ENCODE assay signal across 8 cellular contexts in the genomic region with DNA sequence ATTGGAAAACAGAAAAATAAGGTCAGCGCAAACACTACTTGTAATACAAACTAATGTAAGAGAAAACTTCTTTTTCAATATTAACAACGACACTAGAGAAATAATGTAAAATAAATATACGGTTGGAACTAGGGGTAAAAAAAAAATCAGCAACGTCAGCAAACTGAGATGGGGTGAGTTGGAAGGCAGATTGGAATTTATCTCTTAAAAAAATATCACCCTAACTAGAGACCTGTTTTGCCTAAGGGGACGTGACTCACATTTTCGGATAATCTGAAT. TPM values are rescaled to one million over a fixed set of nuclear protein-coding genes. Genes with fewer than 3 reads are reported as not detected.
A peak's percentile ranks its signal among the peaks of the same experiment; 100 is the strongest.
DNase-seq lines count a peak whose midpoint lies in the region; ATAC-seq and TF ChIP-seq lines count a peak whose summit lies in the region.

No MANE protein-coding gene starts in this region.

- no peaks in the 10 kb centered on the region for H3K27me3 ChIP-seq in right atrium auricular region
- H3K27me3 ChIP-seq in breast epithelium, result no peaks in the 10 kb centered on the region

- H3K4me1 ChIP-seq in right atrium auricular region (peaks cover 0 to 18% of the 10 kb centered on the region in 2 donors), breast epithelium (peaks cover 0 to 6% of the 10 kb centered on the region in 2 donors), mesodermal cell (ENCODE audit: control insufficient read depth, insufficient read depth, low read length, poor library complexity, severe bottlenecking) (peaks cover 11% of the 10 kb centered on the region)

- H3K27ac ChIP-seq in right atrium auricular region (peak overlapping the region; percentile 94 to 98), breast epithelium (peak overlapping the region; percentile 89 to 97), mesodermal cell (ENCODE audit: low read depth, low read length, severe bottlenecking) (peak overlapping the region; percentile 94)

- no peak for DNase-seq in right atrium auricular region (ENCODE audit: low spot score)
- no peak for DNase-seq in cardiac septum (ENCODE audit: low spot score)
- no peak for DNase-seq in breast epithelium (ENCODE audit: low spot score in 2 of 2)
- no peak for DNase-seq in amniotic stem cell (lab: John Stamatoyannopoulos, UW)
- DNase-seq in H4 (ENCODE audit: low spot score), result no peak

- no peak for ATAC-seq in HG03432 (IDR thresholded peaks at IDR 0.05; ENCODE audit: unreplicated experiment)
- ATAC-seq in HG02885 (IDR thresholded peaks at IDR 0.05; ENCODE audit: poor library complexity, unreplicated experiment), result no peak

- H3K36me3 ChIP-seq in right atrium auricular region (no peaks in the 10 kb centered on the region), breast epithelium (no peaks in the 10 kb centered on the region), mesodermal cell (ENCODE audit: control insufficient read depth, insufficient read depth, low read length) (peaks cover 6% of the 10 kb centered on the region)

- intact Hi-C loops in cardiac septum (cut with DNase I), result loop anchor here (1.0 to 10.0 kb wide), 2 partner anchors 68 to 130 kb away; partner anchors contain the start of gene STX11
- intact Hi-C loops in breast epithelium (cut with DNase I; ENCODE audit: low total_unique reads), result no loop called here

- TF ChIP-seq CTCF in right atrium auricular region (IDR thresholded peaks at IDR 0.05) (no peak), breast epithelium (IDR thresholded peaks at IDR 0.05) (no peak)

- H3K4me3 ChIP-seq in right atrium auricular region (peak overlapping the region; percentile 79), breast epithelium (peak overlapping the region; percentile 77 to 97 (median 88)), mesodermal cell (ENCODE audit: extremely low read depth, insufficient read depth, low read length, poor library complexity, severe bottlenecking) (peak overlapping the region; percentile 92)

- TF ChIP-seq POLR2A in breast epithelium (IDR thresholded peaks at IDR 0.05), result no peak

- H3K9me3 ChIP-seq in right atrium auricular region (no peaks in the 10 kb centered on the region), breast epithelium (no peaks in the 10 kb centered on the region), mesodermal cell (ENCODE audit: control insufficient read depth, low read length) (no peaks in the 10 kb centered on the region)

- WGBS in mesodermal cell (ENCODE audit: insufficient coverage in 2 of 2), 2 experiments, result 0% methylated on average over 2 of the region's 6 CpGs; no CpG with 5 or more reads in 1 of the 2 experiments

RNA-seq across cellular contexts. Expression of gene UTRN, which starts 0.7 kb away (rescaled TPM):
- total RNA-seq in right atrium auricular region, result 10 to 100 TPM; 57.5 to 75.8 TPM
- total RNA-seq in cardiac septum, result 96.4 TPM
- 100 to 1,000 TPM; 204 to 397 (median 263) TPM for total RNA-seq in breast epithelium
- polyA plus RNA-seq in mesodermal cell (2013, experiment 1 of 2), result 53.3 TPM
- polyA plus RNA-seq in mesodermal cell (2013, experiment 2 of 2), result 48.2 TPM
- total RNA-seq in H4 (2014; rRNA removed; shearing (Covaris generic)), result 15.8 and 24.0 TPM in 2 replicates
